9 cellular contexts compared by ENCODE assay signal in genomic region chrX:73852467-73852866, GRCh38. TPM values are rescaled to one million over a fixed set of nuclear protein-coding genes. Genes with fewer than 3 reads are reported as not detected.
DNase-seq lines count a peak whose midpoint lies in the region; ATAC-seq and TF ChIP-seq lines count a peak whose summit lies in the region.
"Had no signal": no experiment of that assay in that cellular context is flagged by ENCODE, and none has a peak within 500 bp of the region (broad histone marks: within the 10 kb centered on the region; RNA-seq: fewer than 3 reads in every experiment).

XIST (minus strand) TSS chrX:73852714.

- H3K27me3 Mint-ChIP-seq in glutamatergic neuron (ENCODE audit: unreplicated experiment) = peaks cover 1% of the 10 kb centered on the region

- H3K36me3 Mint-ChIP-seq in glutamatergic neuron (ENCODE audit: unreplicated experiment) = no peaks in the 10 kb centered on the region

- H3K4me1 Mint-ChIP-seq in glutamatergic neuron (ENCODE audit: low read depth, unreplicated experiment) = no peaks in the 10 kb centered on the region

- peaks cover 3% of the 10 kb centered on the region for H3K9me3 Mint-ChIP-seq in glutamatergic neuron (ENCODE audit: unreplicated experiment)

- H3K4me3 Mint-ChIP-seq in glutamatergic neuron (ENCODE audit: unreplicated experiment) = no peak within 1 kb of the TSS

- no peak for TF ChIP-seq CTCF in glutamatergic neuron (IDR thresholded peaks at IDR 0.05; ENCODE audit: partially characterized antibody, unreplicated experiment)

- peak; percentile 68 for DNase-seq in activated CD4-positive, CD25-positive, alpha-beta regulatory T cell treated with anti-CD3 and anti-CD28 coated beads, Interleukin-2, amount 50 U/mL, for 72 hours
- DNase-seq in T-helper 9 cell (peak; percentile 54), hepatic stellate cell (ENCODE audit: low spot score) (peak; percentile 50), stromal cell of bone marrow (ENCODE audit: low read depth) (peak; percentile 49), GOT3 (lab: John Stamatoyannopoulos, UW) (no peak), glutamatergic neuron (no peak)
- DNase-seq: 8988T had no signal

- no peak for ATAC-seq in activated CD4-positive, CD25-positive, alpha-beta regulatory T cell treated with anti-CD3 and anti-CD28 coated beads, Interleukin-2, amount 50 U/mL, for 24 hours
- ATAC-seq in GM21447 (IDR thresholded peaks at IDR 0.05; ENCODE audit: unreplicated experiment) = no peak

- no peak within 1 kb of the TSS for H3K27ac Mint-ChIP-seq in glutamatergic neuron (ENCODE audit: unreplicated experiment)

RNA-seq across cellular contexts. Expression of gene XIST, which starts in this region (rescaled TPM):
- not detected for total RNA-seq in glutamatergic neuron (ENCODE audit: unreplicated experiment)

Comparison
In these comparisons a context has a peak if more than half of its experiments do, and no peak if none do; other contexts are left out.
1. DNase-seq: peak in activated CD4-positive, CD25-positive, alpha-beta regulatory T cell treated with anti-CD3 and anti-CD28 coated beads, Interleukin-2, amount 50 U/mL, for 72 hours (single experiment), T-helper 9 cell (single experiment), hepatic stellate cell (single experiment) and stromal cell of bone marrow (single experiment); none in GOT3 (single experiment) and glutamatergic neuron (single experiment).